12 cellular contexts compared by ENCODE assay signal in genomic region chr5:114858964-114859363, GRCh38.
DNase-seq lines count a peak whose midpoint lies in the region; TF ChIP-seq lines count a peak whose summit lies in the region.
"Had no signal": no experiment of that assay in that cellular context is flagged by ENCODE, and none has a peak within 500 bp of the region (broad histone marks: within the 10 kb centered on the region; RNA-seq: fewer than 3 reads in every experiment).

No MANE protein-coding gene starts in this region.

- no peak overlapping the region for H3K9ac ChIP-seq in smooth muscle cell (ENCODE audit: low read depth)

- no peaks in the 10 kb centered on the region for H3K79me2 ChIP-seq in smooth muscle cell (ENCODE audit: low read depth)

- no peak overlapping the region for H3K27ac ChIP-seq in smooth muscle cell (ENCODE audit: low read depth)
- H3K27ac ChIP-seq: PC-9 had no signal

- TF ChIP-seq CTCF in smooth muscle cell (IDR thresholded peaks at IDR 0.05; ENCODE audit: borderline replicate concordance, insufficient read depth, poor library complexity, severe bottlenecking): no peak

- H3K9me3 ChIP-seq in smooth muscle cell (replicated peaks; ENCODE audit: low read depth): no peaks in the 10 kb centered on the region

- DNase-seq in KBM-7 (peak; percentile 20), astrocyte of the hippocampus (ENCODE audit: low read depth, low spot score) (peak; percentile 18), medulla oblongata (ENCODE audit: extremely low spot score) (peak; percentile 2), smooth muscle cell (lab: John Stamatoyannopoulos, UW; ENCODE audit: unreplicated experiment) (no peak), HT-29 (ENCODE audit: low spot score) (no peak), NCI-H146 (lab: John Stamatoyannopoulos, UW) (no peak), NCI-H1092 treated with DMSO at 0.1 percent for 48 hours (lab: John Stamatoyannopoulos, UW) (no peak)
- DNase-seq: EL, H9, NCI-H1092, NCI-H1694 treated with DMSO at 0.1 percent for 48 hours, PC-9 had no signal

- WGBS in smooth muscle cell (ENCODE audit: low lambda C conversion rate): 95% methylated on average over 3 of the region's 3 CpGs

- no peak overlapping the region for H2AFZ ChIP-seq in smooth muscle cell (ENCODE audit: low read depth)
- H2AFZ ChIP-seq: PC-9 had no signal

- H4K20me1 ChIP-seq in smooth muscle cell (ENCODE audit: low read depth): no peaks in the 10 kb centered on the region

- no peaks in the 10 kb centered on the region for H3K36me3 ChIP-seq in smooth muscle cell (ENCODE audit: low read depth)

- H3F3A ChIP-seq in smooth muscle cell (ENCODE audit: low read depth): no peaks in the 10 kb centered on the region

- in situ Hi-C loops in KBM-7 (cut with MboI; ENCODE audit: low pct_unique_long_range_greater_than_20kb, low sequenced_read_pairs): no loop called here

- H3K27me3 ChIP-seq in smooth muscle cell (ENCODE audit: low read depth): no peaks in the 10 kb centered on the region

- no peaks in the 10 kb centered on the region for H3K4me1 ChIP-seq in smooth muscle cell (ENCODE audit: low read depth)

- no peak overlapping the region for H3K4me3 ChIP-seq in smooth muscle cell
- H3K4me3 ChIP-seq: PC-9 had no signal

- peak overlapping the region; percentile 14 for H3K4me2 ChIP-seq in smooth muscle cell
- H3K4me2 ChIP-seq: PC-9 had no signal

Comparison
In these comparisons a context has a peak if more than half of its experiments do, and no peak if none do; other contexts are left out.
1. DNase-seq: peak in KBM-7 (single experiment), astrocyte of the hippocampus (single experiment) and medulla oblongata (single experiment); none in smooth muscle cell (single experiment), HT-29 (single experiment), NCI-H146 (single experiment) and NCI-H1092 treated with DMSO at 0.1 percent for 48 hours (single experiment).